Comparison of ENCODE assay signal across 12 cellular contexts in the genomic region with DNA sequence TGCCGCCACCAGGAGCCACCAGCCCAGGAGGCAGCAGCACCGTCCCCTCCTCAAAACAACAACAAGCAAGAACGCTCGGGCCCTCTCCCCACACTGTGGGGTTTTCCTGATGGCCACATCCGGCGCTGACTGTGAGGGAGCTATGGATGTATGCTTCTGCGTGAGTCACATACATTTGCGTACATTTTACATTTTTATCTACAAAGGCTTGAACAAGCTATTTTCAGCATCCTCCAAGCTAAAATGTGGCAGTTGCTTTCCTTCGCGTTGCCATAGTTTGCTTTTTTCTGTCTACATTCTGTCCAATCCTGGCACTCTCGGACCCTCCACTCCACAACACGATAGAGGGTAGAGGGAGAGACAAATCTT. TPM values are rescaled to one million over a fixed set of nuclear protein-coding genes. Genes with fewer than 3 reads are reported as not detected.
DNase-seq lines count a peak whose midpoint lies in the region; ATAC-seq and TF ChIP-seq lines count a peak whose summit lies in the region.
"Had no signal": no experiment of that assay in that cellular context is flagged by ENCODE, and none has a peak within 500 bp of the region (broad histone marks: within the 10 kb centered on the region; RNA-seq: fewer than 3 reads in every experiment).

No MANE protein-coding gene starts in this region.

- H3K4me3 Mint-ChIP-seq in natural killer cell treated with Interleukin-12 subunit alpha and Interleukin-12 subunit beta and Interleukin-15 and Interleukin-18, amount 100 ng/mL, for 72 hours = peak overlapping the region; percentile 4
- H3K4me3 Mint-ChIP-seq in natural killer cell = no peak overlapping the region

- no peaks in the 10 kb centered on the region for H3K9me3 Mint-ChIP-seq in natural killer cell treated with Interleukin-12 subunit alpha and Interleukin-12 subunit beta and Interleukin-15 and Interleukin-18, amount 100 ng/mL, for 72 hours
- no peaks in the 10 kb centered on the region for H3K9me3 Mint-ChIP-seq in natural killer cell

- no peak overlapping the region for H2AFZ ChIP-seq in fibroblast of lung (ENCODE audit: low read length)

- no peaks in the 10 kb centered on the region for H3K79me2 ChIP-seq in fibroblast of lung (ENCODE audit: control insufficient read depth, insufficient read depth, low read length)

- no peak overlapping the region for H3K4me3 ChIP-seq in fibroblast of lung (replicated peaks in 1 of 4; ENCODE audit: control extremely low read depth in 1 of 4, insufficient read depth in 1 of 4, low read depth in 3 of 4, low read length in 4 of 4)

- H3K9ac ChIP-seq in fibroblast of lung (ENCODE audit: insufficient read depth, low read length) = no peak overlapping the region

- H3K27me3 ChIP-seq in fibroblast of lung (ENCODE audit: control insufficient read depth, insufficient read depth, low read length) = no peaks in the 10 kb centered on the region

- DNase-seq in natural killer cell treated with Interleukin-12 subunit alpha and Interleukin-12 subunit beta and Interleukin-15 and Interleukin-18, amount 100 ng/mL, for 72 hours (ENCODE audit: low spot score) = no peak
- no peak for DNase-seq in natural killer cell
- peak; percentile 37 for DNase-seq in MV-4-11 (lab: John Stamatoyannopoulos, UW)
- DNase-seq in fibroblast of lung (ENCODE audit: low read depth in 2 of 2) = peak; percentile 32 to 42
- DNase-seq in NCI-H2227 treated with DMSO at 0.1 percent for 48 hours (lab: John Stamatoyannopoulos, UW) = no peak
- DNase-seq: effector CD4-positive, alpha-beta T cell; NCI-H1105; RPMI8226 had no signal

- no peaks in the 10 kb centered on the region for H4K20me1 ChIP-seq in fibroblast of lung (ENCODE audit: control insufficient read depth, extremely low read depth, insufficient read depth, low read length)

- no peak overlapping the region for H3K27ac ChIP-seq in fibroblast of lung (ENCODE audit: insufficient read depth, low read length)
- H3K27ac ChIP-seq: neutrophil had no signal

- intact Hi-C loops in natural killer cell (cut with micrococcal nuclease) = no loop called here

- no peak overlapping the region for H3K4me2 ChIP-seq in fibroblast of lung (ENCODE audit: extremely low read depth, insufficient read depth, low read length)

- H3K9me3 ChIP-seq in fibroblast of lung (ENCODE audit: control insufficient read depth, insufficient read depth, low read depth, low read length) = no peaks in the 10 kb centered on the region
- H3K9me3 ChIP-seq: neutrophil had no signal

- ATAC-seq in natural killer cell treated with Interleukin-12 subunit alpha and Interleukin-12 subunit beta and Interleukin-15 and Interleukin-18, amount 100 ng/mL, for 72 hours = no peak
- ATAC-seq in natural killer cell (no peak), HG03280 (IDR thresholded peaks at IDR 0.05; ENCODE audit: unreplicated experiment) (no peak), HG03354 (IDR thresholded peaks at IDR 0.05; ENCODE audit: poor library complexity, severe bottlenecking, unreplicated experiment) (no peak), GM19324 (IDR thresholded peaks at IDR 0.05; ENCODE audit: low FRiP score, unreplicated experiment) (no peak)

- no peaks in the 10 kb centered on the region for H3K27me3 Mint-ChIP-seq in natural killer cell treated with Interleukin-12 subunit alpha and Interleukin-12 subunit beta and Interleukin-15 and Interleukin-18, amount 100 ng/mL, for 72 hours
- H3K27me3 Mint-ChIP-seq in natural killer cell (ENCODE audit: low read depth in 2 of 2) = no peaks in the 10 kb centered on the region

- TF ChIP-seq CTCF in natural killer cell (IDR thresholded peaks at IDR 0.05) (no peak), fibroblast of lung (conservative IDR thresholded peaks at IDR 0.05 in 1 of 2, IDR thresholded peaks at IDR 0.05 in 1 of 2; ENCODE audit: low read depth in 1 of 2, low read length in 2 of 2) (no peak)

- no peak overlapping the region for H3K27ac Mint-ChIP-seq in natural killer cell treated with Interleukin-12 subunit alpha and Interleukin-12 subunit beta and Interleukin-15 and Interleukin-18, amount 100 ng/mL, for 72 hours
- H3K27ac Mint-ChIP-seq in natural killer cell = no peak overlapping the region

- H3K4me1 Mint-ChIP-seq in natural killer cell treated with Interleukin-12 subunit alpha and Interleukin-12 subunit beta and Interleukin-15 and Interleukin-18, amount 100 ng/mL, for 72 hours (ENCODE audit: low read depth in 2 of 2) = peaks cover 0 to 8% of the 10 kb centered on the region in 2 donors
- peaks cover 5 to 10% of the 10 kb centered on the region in 2 donors for H3K4me1 Mint-ChIP-seq in natural killer cell

- H3K36me3 ChIP-seq in fibroblast of lung (ENCODE audit: control insufficient read depth, insufficient read depth, low read length) = no peaks in the 10 kb centered on the region
- H3K36me3 ChIP-seq: neutrophil had no signal

- peaks cover 8% of the 10 kb centered on the region for H3K4me1 ChIP-seq in fibroblast of lung (ENCODE audit: control insufficient read depth, extremely low read depth, insufficient read depth, low read length)

- no peaks in the 10 kb centered on the region for H3K36me3 Mint-ChIP-seq in natural killer cell treated with Interleukin-12 subunit alpha and Interleukin-12 subunit beta and Interleukin-15 and Interleukin-18, amount 100 ng/mL, for 72 hours
- no peaks in the 10 kb centered on the region for H3K36me3 Mint-ChIP-seq in natural killer cell

RNA-seq across cellular contexts. Expression of a gene that starts 2.0 kb away (rescaled TPM):
- 10 to 100 TPM; 79.1 to 80.5 TPM for total RNA-seq in natural killer cell treated with Interleukin-12 subunit alpha and Interleukin-12 subunit beta and Interleukin-15 and Interleukin-18, amount 100 ng/mL, for 72 hours
- total RNA-seq in natural killer cell (100 to 1,000 TPM; 155 to 215 (median 163) TPM), fibroblast of lung (84.7 and 91.9 TPM in 2 replicates)
- 43.7 and 51.5 TPM in 2 replicates for polyA plus RNA-seq in fibroblast of lung
- polyA plus RNA-seq in fibroblast of lung (2012) = 46.2 and 48.9 TPM in 2 replicates
- 184 and 229 TPM in 2 replicates for polyA minus RNA-seq in fibroblast of lung (ENCODE audit: low replicate concordance)

Comparison
In these comparisons a context has a peak if more than half of its experiments do, and no peak if none do; other contexts are left out.
1. DNase-seq: peak in MV-4-11 (single experiment) and fibroblast of lung (2 of 2); none in natural killer cell treated with Interleukin-12 subunit alpha and Interleukin-12 subunit beta and Interleukin-15 and Interleukin-18, amount 100 ng/mL, for 72 hours (single experiment), natural killer cell (single experiment) and NCI-H2227 treated with DMSO at 0.1 percent for 48 hours (single experiment).